Comparison of ENCODE assay signal across 9 cellular contexts in genomic region chr1:960371-961131, GRCh38. TPM values are rescaled to one million over a fixed set of nuclear protein-coding genes. Genes with fewer than 3 reads are reported as not detected.
DNase-seq lines count a peak whose midpoint lies in the region; FAIRE-seq and TF ChIP-seq lines count a peak whose summit lies in the region.
"Had no signal": no experiment of that assay in that cellular context is flagged by ENCODE, and none has a peak within 500 bp of the region (broad histone marks: within the 10 kb centered on the region; RNA-seq: fewer than 3 reads in every experiment).

Gene KLHL17 (plus strand): TSS chr1:960584. CDS start chr1:960694, 110 bp downstream.

- H3K9me3 Mint-ChIP-seq in H9, result no peaks in the 10 kb centered on the region; a peak in 1 of 5 replicates

- H4K8ac ChIP-seq in H9 (replicated peaks; ENCODE audit: insufficient read length, low read depth, low read length), result no peak within 1 kb of the TSS

- H3K27ac ChIP-seq in H9 (ENCODE audit: insufficient read length, low read depth, low read length), result no peak within 1 kb of the TSS
- H3K27ac ChIP-seq: epithelial cell of prostate had no signal

- no peaks in the 10 kb centered on the region for H4K20me1 ChIP-seq in H9 (ENCODE audit: control insufficient read depth, insufficient read depth, insufficient read length)

- no peaks in the 10 kb centered on the region for H3K9me3 ChIP-seq in H9 (ENCODE audit: control insufficient read depth, low read depth, low read length)

- peak within 1 kb of the TSS; percentile 58 to 94 for H3K4me3 Mint-ChIP-seq in H9

- H3K4me2 ChIP-seq in H9 (ENCODE audit: insufficient read depth, insufficient read length, low read length), result peak within 1 kb of the TSS; percentile 8

- peaks cover 7 to 11% of the 10 kb centered on the region in 2 experiments for H3K4me1 Mint-ChIP-seq in H9

- no peak within 1 kb of the TSS for H4K91ac ChIP-seq in H9 (ENCODE audit: insufficient read length, low read depth, low read length)

- H2BK120ac ChIP-seq in H9 (ENCODE audit: low read depth, low read length, poor library complexity, severe bottlenecking), result no peak within 1 kb of the TSS

- DNase-seq in DMS53 (lab: John Stamatoyannopoulos, UW) (peak; percentile 89), H9 (peak; percentile 82), NCI-H526 treated with DMSO at 0.1 percent for 48 hours (lab: John Stamatoyannopoulos, UW) (peak; percentile 24), dermis microvascular lymphatic vessel endothelial cell (ENCODE audit: low read depth in 2 of 2) (peak; percentile 15 to 65), lower leg skin (ENCODE audit: low spot score in 2 of 2) (peak; percentile 46 to 95), HTR-8/SVneo (ENCODE audit: insufficient read length, low spot score) (no peak)
- peak; percentile 87 to 89 for DNase-seq in activated CD4-positive, alpha-beta T cell treated with anti-CD3 and anti-CD28 coated beads, Interleukin-2, amount 50 U/mL, for 48 hours
- DNase-seq in stimulated activated CD4-positive, alpha-beta T cell treated with anti-CD3 and anti-CD28 coated beads, Interleukin-4, amount 100 ng/mL, for 48 hours (ENCODE audit: low read depth in 2 of 2), result peak; percentile 82 to 86

- H2AFZ ChIP-seq in H9 (ENCODE audit: low read length), result no peak within 1 kb of the TSS

- FAIRE-seq in HTR-8/SVneo (lab: Jason Lieb, UNC), result no peak

- no peak within 1 kb of the TSS for H3K18ac ChIP-seq in H9 (ENCODE audit: insufficient read length, low read depth, low read length)

- no peak within 1 kb of the TSS for H3K9ac ChIP-seq in H9 (ENCODE audit: extremely low read depth, insufficient read length, low read length)

- no peak within 1 kb of the TSS for H4K5ac ChIP-seq in H9 (ENCODE audit: insufficient read length, low read depth, low read length)

- no peaks in the 10 kb centered on the region for H3K4me1 ChIP-seq in H9 (ENCODE audit: insufficient read depth, low read length)

- intact Hi-C loops in lower leg skin (cut with DNase I; ENCODE audit: low total_unique reads), result no loop called here

- TF ChIP-seq CTCF in H9 (conservative IDR thresholded peaks at IDR 0.05) (no peak), lower leg skin (IDR thresholded peaks at IDR 0.05) (no peak)

- no peak within 1 kb of the TSS for H2BK5ac ChIP-seq in H9 (ENCODE audit: insufficient read length, low read length)

- H3K4me3 ChIP-seq in lower leg skin (ENCODE audit: low read depth, poor library complexity, severe bottlenecking), result peak within 1 kb of the TSS; percentile 55

- H3T11ph ChIP-seq in H9 (ENCODE audit: low read length), result no peak within 1 kb of the TSS

- H2BK12ac ChIP-seq in H9 (ENCODE audit: insufficient read length, low read depth, low read length), result no peak within 1 kb of the TSS

- H3K79me1 ChIP-seq in H9 (ENCODE audit: insufficient read depth, low read depth, low read length, poor library complexity, severe bottlenecking), result peaks cover 4% of the 10 kb centered on the region

- no CpG with 5 or more reads among the region's 108 CpGs for WGBS in H9 (ENCODE audit: extremely low coverage, insufficient read length, low lambda C conversion rate)
- WGBS in lower leg skin, 2 donors, result 0% methylated on average over 36 to 51 of the region's 108 CpGs

- no peak within 1 kb of the TSS; a peak in 1 of 7 replicates for H3K27ac Mint-ChIP-seq in H9

- no peak within 1 kb of the TSS; the same call in 1 of the 2 replicates for H3K14ac ChIP-seq in H9 (ENCODE audit: insufficient read depth, low read length)

- no peak within 1 kb of the TSS for H2AK5ac ChIP-seq in H9 (ENCODE audit: insufficient read length, low read length)

- no peak within 1 kb of the TSS for H3K23ac ChIP-seq in H9 (ENCODE audit: insufficient read length, low read depth, low read length)

- no peak within 1 kb of the TSS for H3K4ac ChIP-seq in H9 (ENCODE audit: low read depth, low read length)

- H2BK20ac ChIP-seq in H9 (ENCODE audit: low read depth, low read length, poor library complexity, severe bottlenecking), result no peak within 1 kb of the TSS

- peaks cover 4% of the 10 kb centered on the region; the same call in 1 of the 2 replicates for H3K27me3 ChIP-seq in H9 (ENCODE audit: insufficient read depth, low read length)

- H3K56ac ChIP-seq in H9 (ENCODE audit: insufficient read length, low read depth, low read length), result no peak within 1 kb of the TSS

- H3K23me2 ChIP-seq in H9 (ENCODE audit: insufficient read length, low read depth, low read length, poor library complexity, severe bottlenecking), result peaks cover 3% of the 10 kb centered on the region

- TF ChIP-seq POLR2A in lower leg skin (IDR thresholded peaks at IDR 0.05), result no peak

- H3K36me3 Mint-ChIP-seq in H9 (ENCODE audit: insufficient read depth in 1 of 3, low read depth in 3 of 3), result peaks cover 6 to 47% (median 38%) of the 10 kb centered on the region in 3 experiments; a peak in 6 of 7 replicates

- peaks cover 19% of the 10 kb centered on the region for H3K27me3 Mint-ChIP-seq in H9 (ENCODE audit: low read depth)

- peaks cover 5% of the 10 kb centered on the region; the same call in 1 of the 2 replicates for H3K79me2 ChIP-seq in H9 (ENCODE audit: insufficient read depth, low read length)

- H2BK15ac ChIP-seq in H9 (ENCODE audit: low read depth, low read length), result no peak within 1 kb of the TSS

RNA-seq across cellular contexts. Expression of gene KLHL17, which starts in this region (rescaled TPM):
- total RNA-seq in H9 (2021) (41.4 TPM in 2 replicates), dermis microvascular lymphatic vessel endothelial cell (2.6 and 5.2 TPM in 2 replicates), lower leg skin (10 to 100 TPM in 3 of 4 donors, 1 to 10 TPM in 1; 9.7 to 30.9 (median 16.3) TPM)
